Comparison of ENCODE assay signal across 14 cellular contexts in the genomic region with DNA sequence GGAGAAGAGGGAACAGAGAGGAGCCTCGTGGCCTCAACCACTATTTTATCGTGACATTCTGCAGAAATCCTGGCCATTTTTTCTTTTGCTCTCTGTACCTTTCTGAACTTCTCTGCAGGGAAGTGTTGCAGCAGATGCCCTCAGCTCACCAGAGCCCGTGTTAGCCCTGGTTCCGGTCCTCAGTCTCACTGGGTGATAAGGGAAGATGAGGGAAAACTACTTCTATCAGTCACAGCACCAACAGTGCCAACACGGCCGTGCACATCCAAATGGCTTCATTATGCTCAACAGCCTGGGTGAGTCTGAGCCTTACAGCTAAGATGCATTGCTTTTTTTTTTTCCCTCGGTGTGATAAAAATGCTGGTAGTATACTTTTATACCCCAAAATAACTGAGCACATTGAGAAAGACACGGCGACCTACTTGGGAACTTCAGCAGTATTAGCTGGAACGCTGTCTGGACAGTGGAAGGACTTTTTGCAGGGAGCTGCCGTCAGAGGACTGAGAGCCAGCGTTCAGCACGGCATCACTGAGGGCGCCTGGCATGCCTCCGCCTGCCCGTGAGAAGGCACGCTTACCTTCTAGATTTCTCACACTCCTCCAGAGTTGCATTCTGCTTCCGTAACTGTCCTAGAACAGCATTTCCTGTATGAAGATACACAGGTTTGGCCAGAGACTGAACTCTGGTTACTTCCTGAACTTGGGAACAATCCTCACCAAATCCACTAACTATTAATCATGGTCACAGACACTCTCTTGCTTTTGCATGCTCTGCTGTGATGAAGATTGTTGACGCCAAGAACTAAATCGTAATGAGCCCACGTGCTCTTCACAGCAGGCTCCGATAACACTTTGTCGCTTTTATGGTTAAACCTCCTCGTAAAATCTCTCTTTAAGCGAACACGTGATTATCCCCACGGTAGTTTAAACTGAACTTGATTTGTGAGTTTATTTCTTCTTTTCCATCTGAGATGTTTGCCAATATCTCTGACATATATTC.
"Had no signal": no experiment of that assay in that cellular context is flagged by ENCODE, and none has a peak within 500 bp of the region (broad histone marks: within the 10 kb centered on the region; RNA-seq: fewer than 3 reads in every experiment).

No MANE protein-coding gene starts in this region.

- H3K36me3 ChIP-seq: lower lobe of right lung, uterus, WERI-Rb-1 had no signal

- H2AFZ ChIP-seq: parathyroid adenoma had no signal

- H3K9ac ChIP-seq: parathyroid adenoma had no signal

- H3K9me3 ChIP-seq: uterus had no signal

- H3K27me3 ChIP-seq: dorsolateral prefrontal cortex, uterus had no signal

- DNase-seq: activated CD4-positive, alpha-beta T cell treated with anti-CD3 and anti-CD28 coated beads, Interleukin-2, amount 50 U/mL, for 48 hours; activated naive CD4-positive, alpha-beta T cell treated with Interleukin-2 at 50 U/mL for 16 hours; anterior cingulate cortex; hypothalamus; lower lobe of right lung; midbrain; retina; stimulated activated CD4-positive, alpha-beta T cell treated with anti-CD3 and anti-CD28 coated beads, Interleukin-2, amount 100 ng/mL, for 48 hours; uterus; WERI-Rb-1 had no signal

- H3K4me3 ChIP-seq: dorsolateral prefrontal cortex, lower lobe of right lung, uterus had no signal

- H3K4me1 ChIP-seq: lower lobe of right lung, parathyroid adenoma, uterus had no signal

- H3K27ac ChIP-seq: dorsolateral prefrontal cortex, lower lobe of right lung, parathyroid adenoma, uterus, WERI-Rb-1 had no signal

- ATAC-seq: activated T-helper 17 cell treated with anti-CD3 and anti-CD28 coated beads, Interleukin-2, amount 50 U/mL, for 72 hours; lower lobe of right lung; stimulated activated memory B cell treated with anti-CD40 and anti-IgM and Interleukin-4, amounts not matched to agents 10 μg/mL and 1 μg/mL and 100 μg/mL, for 72 hours had no signal

- H3K79me2 ChIP-seq: parathyroid adenoma had no signal
